ENCODE assay signal across 9 cellular contexts in genomic region chr2:9538000-9538507, GRCh38. TPM values are rescaled to one million over a fixed set of nuclear protein-coding genes. Genes with fewer than 3 reads are reported as not detected.
DNase-seq lines count a peak whose midpoint lies in the region; ATAC-seq and TF ChIP-seq lines count a peak whose summit lies in the region.
"Had no signal": no experiment of that assay in that cellular context is flagged by ENCODE, and none has a peak within 500 bp of the region (broad histone marks: within the 10 kb centered on the region; RNA-seq: fewer than 3 reads in every experiment).

No MANE protein-coding gene starts in this region.

- ATAC-seq in mucosa of descending colon = no peak

- in situ Hi-C loops in SK-MEL-5 (cut with HindIII; ENCODE audit: low pct_unique_long_range_greater_than_20kb, low sequenced_read_pairs) = no loop called here

- no peaks in the 10 kb centered on the region for H3K27me3 ChIP-seq in sigmoid colon

- intact Hi-C loops in sigmoid colon (cut with DNase I) = no loop called here
- intact Hi-C loops in mucosa of descending colon (cut with DNase I, micrococcal nuclease) = no loop called here
- intact Hi-C loops in activated CD4-positive, alpha-beta memory T cell treated with anti-CD3 and anti-CD28 coated beads for 36 hours (cut with micrococcal nuclease) = no loop called here

- TF ChIP-seq CTCF in GM10248 (IDR thresholded peaks at IDR 0.05; ENCODE audit: control extremely low read depth, extremely low read depth, low read depth, missing control alignments) = no peak
- TF ChIP-seq CTCF in sigmoid colon (IDR thresholded peaks at IDR 0.05) = no peak
- no peak for TF ChIP-seq CTCF in mucosa of descending colon (IDR thresholded peaks at IDR 0.05)

- 44 to 80% methylated on average over 2 of the region's 2 CpGs for WGBS in sigmoid colon, 2 donors

- H3K9me3 ChIP-seq in sigmoid colon (no peaks in the 10 kb centered on the region), mucosa of descending colon (no peaks in the 10 kb centered on the region)

- peaks cover 17% of the 10 kb centered on the region for H3K4me1 Mint-ChIP-seq in activated CD4-positive, alpha-beta memory T cell treated with anti-CD3 and anti-CD28 coated beads for 36 hours (ENCODE audit: low read depth)

- H3K27ac Mint-ChIP-seq in activated CD4-positive, alpha-beta memory T cell treated with anti-CD3 and anti-CD28 coated beads for 36 hours = no peak overlapping the region
- H3K27ac Mint-ChIP-seq: activated naive CD4-positive, alpha-beta T cell treated with anti-CD3 and anti-CD28 coated beads, Interleukin-2, amount 10 ng/mL, durations not matched to agents 7 days and 5 days had no signal

- H3K4me3 Mint-ChIP-seq in activated CD4-positive, alpha-beta memory T cell treated with anti-CD3 and anti-CD28 coated beads for 36 hours = no peak overlapping the region
- H3K4me3 Mint-ChIP-seq: activated naive CD4-positive, alpha-beta T cell treated with anti-CD3 and anti-CD28 coated beads, Interleukin-2, amount 10 ng/mL, durations not matched to agents 7 days and 5 days had no signal

- DNase-seq in GM10248 (ENCODE audit: extremely low spot score) (peak; percentile 23), SK-MEL-5 (ENCODE audit: low read depth, low spot score) (peak; percentile 59), fibroblast of the conjunctiva (ENCODE audit: low read depth) (peak; percentile 63), sigmoid colon (no peak), UCSD-AML1 (lab: John Stamatoyannopoulos, UW; ENCODE audit: unreplicated experiment) (no peak), DMS53 (lab: John Stamatoyannopoulos, UW) (no peak), mucosa of descending colon (no peak)
- DNase-seq in activated CD4-positive, alpha-beta memory T cell treated with anti-CD3 and anti-CD28 coated beads for 36 hours = no peak
- DNase-seq: activated naive CD4-positive, alpha-beta T cell treated with anti-CD3 and anti-CD28 coated beads, Interleukin-2, amount 10 ng/mL, durations not matched to agents 7 days and 5 days had no signal

- H3K4me1 ChIP-seq in sigmoid colon = peaks cover 0 to 3% (median 0%) of the 10 kb centered on the region in 4 donors
- H3K4me1 ChIP-seq in mucosa of descending colon (ENCODE audit: low read depth) = no peaks in the 10 kb centered on the region

- peaks cover 0 to 14% (median 3%) of the 10 kb centered on the region in 4 donors for H3K36me3 ChIP-seq in sigmoid colon
- H3K36me3 ChIP-seq in mucosa of descending colon (ENCODE audit: low read depth) = no peaks in the 10 kb centered on the region

- H3K4me3 ChIP-seq in sigmoid colon (no peak overlapping the region), mucosa of descending colon (no peak overlapping the region)

- H3K9me3 Mint-ChIP-seq in activated CD4-positive, alpha-beta memory T cell treated with anti-CD3 and anti-CD28 coated beads for 36 hours = no peaks in the 10 kb centered on the region
- H3K9me3 Mint-ChIP-seq: activated naive CD4-positive, alpha-beta T cell treated with anti-CD3 and anti-CD28 coated beads, Interleukin-2, amount 10 ng/mL, durations not matched to agents 7 days and 5 days had no signal

- H3K27ac ChIP-seq in sigmoid colon = peak overlapping the region in 3 of 4 donors; percentile 35 to 58 (median 53)

- TF ChIP-seq EP300 in sigmoid colon (IDR thresholded peaks at IDR 0.05) = peak in 1 of 4 donors; percentile 27

- H3K36me3 Mint-ChIP-seq in activated CD4-positive, alpha-beta memory T cell treated with anti-CD3 and anti-CD28 coated beads for 36 hours = peaks cover 16% of the 10 kb centered on the region

- POLR2A ChIA-PET in GM10248 (lab: Yijun Ruan, JAX) = no interaction called here
- POLR2A ChIA-PET in activated CD4-positive, alpha-beta memory T cell treated with anti-CD3 and anti-CD28 coated beads for 36 hours (lab: Charles Lee) = no interaction called here

- H3K27me3 Mint-ChIP-seq in activated CD4-positive, alpha-beta memory T cell treated with anti-CD3 and anti-CD28 coated beads for 36 hours = no peaks in the 10 kb centered on the region
- H3K27me3 Mint-ChIP-seq: activated naive CD4-positive, alpha-beta T cell treated with anti-CD3 and anti-CD28 coated beads, Interleukin-2, amount 10 ng/mL, durations not matched to agents 7 days and 5 days had no signal

- CTCF ChIA-PET in GM10248 (lab: Yijun Ruan, JAX) = interaction anchor here (1.4 to 3.5 kb wide), 2 partner anchors 12 to 17 kb away, joined by 5 to 16 read pairs; partner anchors contain the start of gene ADAM17
- CTCF ChIA-PET in activated CD4-positive, alpha-beta memory T cell treated with anti-CD3 and anti-CD28 coated beads for 36 hours (lab: Charles Lee) = no interaction called here

- TF ChIP-seq POLR2A in sigmoid colon (IDR thresholded peaks at IDR 0.05) = no peak

RNA-seq across cellular contexts. Expression of gene ADAM17, which starts 17.6 kb away (rescaled TPM):
- total RNA-seq in SK-MEL-5 (2014; rRNA removed; shearing (Covaris generic)) = 33.3 and 34.9 TPM in 2 replicates
- polyA plus RNA-seq in SK-MEL-5 (2015; cell fraction: cytosol; rRNA removed) = 21.0 and 27.4 TPM in 2 replicates
- polyA plus RNA-seq in SK-MEL-5 (2015; cell fraction: nucleus; rRNA removed) = 44.6 and 54.3 TPM in 2 replicates
- total RNA-seq in sigmoid colon (10 to 100 TPM; 12.1 to 17.6 (median 16.1) TPM), mucosa of descending colon (10 to 100 TPM; 20.9 to 22.8 (median 21.0) TPM)
- polyA plus RNA-seq in sigmoid colon = 10 to 100 TPM in 2 of 3 donors, 1 to 10 TPM in 1; 3.2 to 12.8 (median 10.2) TPM
- total RNA-seq in activated CD4-positive, alpha-beta memory T cell treated with anti-CD3 and anti-CD28 coated beads for 36 hours = 10 to 100 TPM; 24.0 to 24.7 TPM

Comparison
In these comparisons a context has a peak if more than half of its experiments do, and no peak if none do; other contexts are left out.
1. DNase-seq: peak in GM10248 (single experiment), SK-MEL-5 (single experiment) and fibroblast of the conjunctiva (single experiment); none in sigmoid colon (single experiment), UCSD-AML1 (single experiment), DMS53 (single experiment), mucosa of descending colon (0 of 3) and activated CD4-positive, alpha-beta memory T cell treated with anti-CD3 and anti-CD28 coated beads for 36 hours (single experiment).